In the genomic region with DNA sequence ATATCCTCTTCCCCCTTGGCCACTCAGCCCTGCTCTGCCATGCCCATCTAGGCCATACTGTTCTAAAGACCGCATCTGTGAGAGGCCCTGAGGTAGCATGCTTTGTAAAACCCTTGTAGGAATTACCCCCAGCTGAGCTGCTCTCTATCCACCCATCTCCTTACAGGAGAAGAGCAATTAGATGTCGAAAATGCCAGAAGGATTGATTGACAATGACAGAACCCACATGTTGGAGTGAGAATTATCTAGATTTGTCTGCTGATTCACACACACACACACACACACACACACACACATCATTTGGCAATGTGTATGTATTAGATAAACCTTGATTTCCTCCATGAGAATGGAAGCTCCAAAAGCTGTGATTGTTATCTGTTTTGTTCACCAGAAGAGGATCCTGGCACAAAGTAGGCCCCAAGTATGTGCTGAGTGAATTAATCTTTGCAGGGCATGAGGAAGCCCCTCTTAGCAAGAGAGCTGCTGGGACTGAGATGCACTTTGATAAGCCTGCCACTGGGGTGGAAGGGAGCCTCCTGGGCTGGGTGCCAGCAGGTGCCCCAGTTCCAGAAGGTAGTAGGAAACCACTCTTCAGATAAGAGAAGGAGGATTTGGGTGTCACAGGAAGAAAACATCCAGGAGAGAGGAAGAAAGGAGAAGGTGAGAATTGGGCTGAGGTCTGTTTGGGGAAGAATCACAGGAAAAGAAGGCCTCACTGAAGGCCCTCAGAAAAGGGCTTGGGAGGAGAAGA, we compare ENCODE assay signal across 2 cellular contexts.
TF ChIP-seq lines count a peak whose summit lies in the region.

No MANE protein-coding gene starts in this region.

TF ChIP-seq in HEK293, 187 proteins besides CTCF, POLR2A, EP300 and RAD21:
- TF ChIP-seq GLIS1 (tag by site-specific recombination; IDR thresholded peaks at IDR 0.05) (peak; percentile 32; the same call in 1 of the 2 replicates), ZFHX2 (tag by site-specific recombination; conservative IDR thresholded peaks at IDR 0.05) (no peak)
TF ChIP-seq in HEK293: peak in this region for 1.

TF ChIP-seq in GM12878, 131 proteins besides CTCF, POLR2A, EP300 and RAD21:
- TF ChIP-seq CBX3 (IDR thresholded peaks at IDR 0.05; ENCODE audit: borderline replicate concordance, low read depth), result no peak
- no peak for TF ChIP-seq HDAC2 (IDR thresholded peaks at IDR 0.05)
- no peak for TF ChIP-seq STAT3 (IDR thresholded peaks at IDR 0.05; ENCODE audit: low read depth, low read length)
- TF ChIP-seq CEBPZ (IDR thresholded peaks at IDR 0.05; ENCODE audit: low read depth, low read length), result no peak
- no peak for TF ChIP-seq SUZ12 (IDR thresholded peaks at IDR 0.05; ENCODE audit: unreplicated experiment)
- no peak for TF ChIP-seq MXI1 (IDR thresholded peaks at IDR 0.05; ENCODE audit: low read depth, low read length)
- no peak for TF ChIP-seq ESRRA (IDR thresholded peaks at IDR 0.05; ENCODE audit: low read length)
- TF ChIP-seq ZNF24 (IDR thresholded peaks at IDR 0.05), result no peak
- TF ChIP-seq IRF4 (IDR thresholded peaks at IDR 0.05; ENCODE audit: low read depth, low read length), result no peak
- no peak for TF ChIP-seq POLR2AphosphoS2 (IDR thresholded peaks at IDR 0.05; ENCODE audit: low read depth, low read length)
- no peak for TF ChIP-seq RCOR1 (conservative IDR thresholded peaks at IDR 0.05; ENCODE audit: low read depth, low read length)
- TF ChIP-seq RELA (IDR thresholded peaks at IDR 0.05; ENCODE audit: borderline replicate concordance, partially characterized antibody), result no peak
- no peak for TF ChIP-seq SREBF2 (IDR thresholded peaks at IDR 0.05; ENCODE audit: low read length)
- TF ChIP-seq BCL11A (IDR thresholded peaks at IDR 0.05; ENCODE audit: low read depth, low read length), result no peak
- no peak for TF ChIP-seq RAD51 (IDR thresholded peaks at IDR 0.05)
- no peak for TF ChIP-seq EZH2 (IDR thresholded peaks at IDR 0.05; ENCODE audit: borderline replicate concordance, control insufficient read depth, low read depth, low read length)
TF ChIP-seq in GM12878: peak in this region for 0.
